ENCODE assay signal across 15 cellular contexts in the genomic region with DNA sequence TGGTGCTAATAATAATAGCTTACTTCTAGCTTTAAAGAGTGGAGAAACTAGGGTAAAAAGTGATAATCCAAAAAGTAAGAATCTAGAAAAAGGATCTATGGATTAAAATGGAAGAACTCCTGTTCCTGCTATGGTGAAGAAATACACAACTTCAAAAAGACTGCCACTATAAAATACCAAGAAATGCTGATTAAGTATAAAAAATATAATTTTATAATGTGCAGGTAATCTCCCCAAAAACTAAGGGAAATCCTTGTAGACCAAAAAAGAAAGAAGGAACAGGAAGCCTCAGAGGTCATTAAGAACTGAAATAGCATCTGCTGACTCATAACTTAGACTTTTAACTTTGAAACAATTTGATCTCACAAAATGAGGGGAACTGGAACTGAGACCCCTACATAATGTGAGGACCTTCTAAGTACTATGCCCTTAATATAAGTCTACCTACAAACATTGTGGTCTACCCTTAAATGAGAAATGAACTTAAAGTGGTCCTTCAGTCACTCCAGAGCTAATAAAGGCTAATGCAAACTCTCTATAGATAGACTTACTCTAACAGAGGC. TPM values are rescaled to one million over a fixed set of nuclear protein-coding genes. Genes with fewer than 3 reads are reported as not detected.
DNase-seq lines count a peak whose midpoint lies in the region; ATAC-seq, FAIRE-seq and TF ChIP-seq lines count a peak whose summit lies in the region.
"Had no signal": no experiment of that assay in that cellular context is flagged by ENCODE, and none has a peak within 500 bp of the region (broad histone marks: within the 10 kb centered on the region; RNA-seq: fewer than 3 reads in every experiment).

No MANE protein-coding gene starts in this region.

- TF ChIP-seq EP300 in A549 (IDR thresholded peaks at IDR 0.05), result no peak

- H2AFZ ChIP-seq in HCT116 (ENCODE audit: low read depth, low read length, poor library complexity, severe bottlenecking), result no peak overlapping the region

- H4K20me1 ChIP-seq in HCT116 (ENCODE audit: insufficient read depth), result no peaks in the 10 kb centered on the region

- H3K27ac ChIP-seq in A549 (no peak overlapping the region), HCT116 (ENCODE audit: low read depth, low read length) (no peak overlapping the region), spleen (no peak overlapping the region)
- H3K27ac ChIP-seq: epithelial cell of prostate, SK-N-MC had no signal

- no peak for TF ChIP-seq CTCF in A549 (IDR thresholded peaks at IDR 0.05)
- TF ChIP-seq CTCF in HCT116 (IDR thresholded peaks at IDR 0.05 in 2 of 3, conservative IDR thresholded peaks at IDR 0.05 in 1 of 3; ENCODE audit: borderline replicate concordance in 1 of 3, insufficient read depth in 1 of 3, low read depth in 2 of 3, low read length in 2 of 3), result no peak
- TF ChIP-seq CTCF in lower leg skin (IDR thresholded peaks at IDR 0.05), result no peak
- no peak for TF ChIP-seq CTCF in spleen (IDR thresholded peaks at IDR 0.05 in 8 of 11, conservative IDR thresholded peaks at IDR 0.05 in 3 of 11)

- H3K79me2 ChIP-seq in HCT116 (ENCODE audit: insufficient read depth, low read length), result no peaks in the 10 kb centered on the region

- DNase-seq in A549 (ENCODE audit: low read depth in 1 of 2, low spot score in 1 of 2) (no peak), HCT116 (ENCODE audit: low read depth, low spot score) (no peak), middle frontal gyrus (ENCODE audit: extremely low spot score, low spot score) (no peak), lower leg skin (ENCODE audit: low spot score in 2 of 2) (no peak), cerebellum (ENCODE audit: low spot score) (no peak), spleen (no peak)
- DNase-seq: activated CD4-positive, alpha-beta memory T cell treated with anti-CD3 and anti-CD28 coated beads, Interleukin-2, amount 10 ng/mL, durations not matched to agents 7 days and 5 days; amygdala; immature natural killer cell; nephron progenitor cell; stimulated activated CD4-positive, alpha-beta T cell treated with anti-CD3 and anti-CD28 coated beads, Interleukin-15, amount 100 ng/mL, for 24 hours had no signal

- no peaks in the 10 kb centered on the region for H3K9me2 ChIP-seq in HCT116 (ENCODE audit: insufficient read depth)

- intact Hi-C loops in HCT116 (cut with micrococcal nuclease), result no loop called here
- intact Hi-C loops in lower leg skin (cut with DNase I; ENCODE audit: low total_unique reads), result no loop called here
- intact Hi-C loops in spleen (cut with DNase I; ENCODE audit: low total_unique reads), result no loop called here

- H3K4me1 ChIP-seq in A549, result peaks cover 22% of the 10 kb centered on the region
- H3K4me1 ChIP-seq in HCT116 (ENCODE audit: control insufficient read depth in 1 of 2, insufficient read depth in 2 of 2, low read length in 2 of 2), result peaks cover 16 to 27% of the 10 kb centered on the region in 2 experiments; a peak in 3 of 4 replicates
- H3K4me1 ChIP-seq in spleen, result no peaks in the 10 kb centered on the region

- no peak for FAIRE-seq in A549 (lab: Jason Lieb, UNC)

- H3K36me3 ChIP-seq in HCT116 (ENCODE audit: control insufficient read depth in 1 of 2, insufficient read depth in 2 of 2, low read length in 2 of 2), result no peaks in the 10 kb centered on the region
- peaks cover 0 to 12% (median 0%) of the 10 kb centered on the region in 6 donors for H3K36me3 ChIP-seq in spleen

- RAD21 ChIA-PET in HCT116 (lab: Charles Lee; ENCODE audit: low non-redundant PET in 1 of 2, low total read pairs in 2 of 2, uncharacterized antibody in 2 of 2, unreplicated experiment in 2 of 2), result no interaction called here

- POLR2A ChIA-PET in A549 (lab: Yijun Ruan, JAX), result no interaction called here
- POLR2A ChIA-PET in HCT116 (lab: Charles Lee), result no interaction called here

- TF ChIP-seq POLR2A in A549 (IDR thresholded peaks at IDR 0.05; ENCODE audit: low read length) (no peak), HCT116 (IDR thresholded peaks at IDR 0.05; ENCODE audit: borderline replicate concordance, extremely low read depth, insufficient read depth, insufficient read length) (no peak), lower leg skin (IDR thresholded peaks at IDR 0.05) (no peak), spleen (IDR thresholded peaks at IDR 0.05) (no peak)

- H3K4me2 ChIP-seq in A549 (no peak overlapping the region), HCT116 (ENCODE audit: low read length) (peak overlapping the region; percentile 21; the same call in 1 of the 2 replicates)

- CTCF ChIA-PET in A549 (lab: Yijun Ruan, JAX), result no interaction called here
- CTCF ChIA-PET in HCT116 (lab: Charles Lee), result interaction anchor here (1.2 kb wide), 1 partner anchor 11 kb away, joined by 3 read pairs; no protein-coding TSS in a partner anchor

- no peak overlapping the region for H3K9ac ChIP-seq in HCT116 (ENCODE audit: low read length)

- ATAC-seq in A549 (no peak), GM18870 (IDR thresholded peaks at IDR 0.05; ENCODE audit: unreplicated experiment) (peak; percentile 85), HCT116 (no peak), HG03520 (IDR thresholded peaks at IDR 0.05; ENCODE audit: unreplicated experiment) (peak; percentile 72)

- BruUV-seq in HCT116 (replicated peaks; lab: Mats Ljungman, UMichigan), result no TSS peak

- H3K4me3 ChIP-seq in A549 (no peak overlapping the region), HCT116 (replicated peaks in 1 of 2; ENCODE audit: low read depth in 1 of 2, low read length in 2 of 2) (no peak overlapping the region), lower leg skin (ENCODE audit: low read depth, poor library complexity, severe bottlenecking) (no peak overlapping the region), spleen (no peak overlapping the region)
- H3K4me3 ChIP-seq: SK-N-MC had no signal

- H3K9me3 ChIP-seq in A549 (no peaks in the 10 kb centered on the region), HCT116 (ENCODE audit: control insufficient read depth in 1 of 2, insufficient read depth in 1 of 2, low read depth in 1 of 2, low read length in 2 of 2) (no peaks in the 10 kb centered on the region), spleen (no peaks in the 10 kb centered on the region)

- no peak for TF ChIP-seq RAD21 in A549 (conservative IDR thresholded peaks at IDR 0.05 in 1 of 2, IDR thresholded peaks at IDR 0.05 in 1 of 2)
- TF ChIP-seq RAD21 in HCT116 (IDR thresholded peaks at IDR 0.05; ENCODE audit: low read depth), result no peak

- H3K27me3 ChIP-seq in HCT116 (ENCODE audit: insufficient read depth, low read length), result no peaks in the 10 kb centered on the region
- peaks cover 0 to 8% (median 0%) of the 10 kb centered on the region in 7 donors for H3K27me3 ChIP-seq in spleen (replicated peaks in 1 of 7)

TF ChIP-seq in A549, 52 proteins besides CTCF, POLR2A, EP300 and RAD21:
- no peak for TF ChIP-seq CBX8 (IDR thresholded peaks at IDR 0.05)
- TF ChIP-seq MAFK (IDR thresholded peaks at IDR 0.05; ENCODE audit: partially characterized antibody), result peak; percentile 38

TF ChIP-seq in HCT116, 20 proteins besides CTCF, POLR2A, EP300 and RAD21 (continues in another document):
- TF ChIP-seq ZFX (IDR thresholded peaks at IDR 0.05) (no peak), SIN3A (IDR thresholded peaks at IDR 0.05; ENCODE audit: low read depth) (no peak), ZNF274 (IDR thresholded peaks at IDR 0.05; ENCODE audit: low read depth, low read length) (no peak), EGR1 (IDR thresholded peaks at IDR 0.05; ENCODE audit: low read depth) (no peak), SRF (IDR thresholded peaks at IDR 0.05; ENCODE audit: low read depth) (no peak)
- TF ChIP-seq, protein P1, sequence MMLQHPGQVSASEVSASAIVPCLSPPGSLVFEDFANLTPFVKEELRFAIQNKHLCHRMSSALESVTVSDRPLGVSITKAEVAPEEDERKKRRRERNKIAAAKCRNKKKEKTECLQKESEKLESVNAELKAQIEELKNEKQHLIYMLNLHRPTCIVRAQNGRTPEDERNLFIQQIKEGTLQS (IDR thresholded peaks at IDR 0.05), result no peak

RNA-seq across cellular contexts. Expression of a gene that starts 50.6 kb away (rescaled TPM):
- polyA plus RNA-seq in A549 (2011; rRNA removed) (1.8 and 1.9 TPM in 2 replicates), A549 (2017; fragmentation: RNase III; extraction: RNeasy Plus Mini Kit Qiagen cat#74134 plus additional on column Dnase treatment) (2.7 to 4.4 TPM (median 3.8 TPM) in 3 replicates), spleen (10 to 100 TPM in 1 of 3 donors, 1 to 10 TPM in 1, under 1 TPM in 1; 0.50 to 10.3 (median 4.1) TPM)
- 1.3 and 1.6 TPM in 2 replicates for polyA plus RNA-seq in A549 (2012; cell fraction: cytosol; rRNA removed)
- 2.2 and 4.0 TPM in 2 replicates for polyA plus RNA-seq in A549 (2012; cell fraction: nucleus; rRNA removed)
- polyA minus RNA-seq in A549 (2011; rRNA and poly(A)+ RNA removed), result 1.1 and 1.3 TPM in 2 replicates
- total RNA-seq in HCT116 (2021; ENCODE audit: unreplicated experiment) (18.2 TPM), lower leg skin (10 to 100 TPM; 13.4 to 56.5 (median 22.3) TPM), cerebellum (5.2 TPM), spleen (1 to 10 TPM; 1.3 to 4.9 (median 1.8) TPM)
- 20.3 and 24.9 TPM in 2 replicates for polyA plus RNA-seq in HCT116 (2012)
- polyA plus RNA-seq: immature natural killer cell had no signal

RNA-seq across cellular contexts. Expression of a gene that starts 56.1 kb away (rescaled TPM):
- 7.7 and 10.5 TPM in 2 replicates for polyA plus RNA-seq in A549 (2011; rRNA removed)
- polyA plus RNA-seq in A549 (2012; cell fraction: cytosol; rRNA removed), result 1.3 and 1.5 TPM in 2 replicates
- 2.0 and 2.1 TPM in 2 replicates for polyA plus RNA-seq in A549 (2012; cell fraction: nucleus; rRNA removed)
- polyA plus RNA-seq in A549 (2017; fragmentation: RNase III; extraction: RNeasy Plus Mini Kit Qiagen cat#74134 plus additional on column Dnase treatment), result 8.1 to 8.5 TPM (median 8.1 TPM) in 3 replicates
- 4.3 and 4.5 TPM in 2 replicates for polyA minus RNA-seq in A549 (2011; rRNA and poly(A)+ RNA removed)
- total RNA-seq in HCT116 (2021; ENCODE audit: unreplicated experiment), result 10.4 TPM
- polyA plus RNA-seq in HCT116 (2012), result 4.1 and 5.4 TPM in 2 replicates
- 10 to 100 TPM in 2 of 4 donors, 1 to 10 TPM in 2; 4.1 to 33.4 (median 19.4) TPM for total RNA-seq in lower leg skin
- 17.7 TPM for total RNA-seq in cerebellum
- total RNA-seq in spleen, result 10 to 100 TPM; 10.5 to 34.5 (median 14.0) TPM
- 10 to 100 TPM in 1 of 3 donors, 1 to 10 TPM in 2; 5.9 to 11.0 (median 8.7) TPM for polyA plus RNA-seq in spleen

Comparison
In these comparisons a context has a peak if more than half of its experiments do, and no peak if none do; other contexts are left out.
1. ATAC-seq: peak in GM18870 (single experiment) and HG03520 (single experiment); none in A549 (0 of 2) and HCT116 (single experiment).